In the genomic region with DNA sequence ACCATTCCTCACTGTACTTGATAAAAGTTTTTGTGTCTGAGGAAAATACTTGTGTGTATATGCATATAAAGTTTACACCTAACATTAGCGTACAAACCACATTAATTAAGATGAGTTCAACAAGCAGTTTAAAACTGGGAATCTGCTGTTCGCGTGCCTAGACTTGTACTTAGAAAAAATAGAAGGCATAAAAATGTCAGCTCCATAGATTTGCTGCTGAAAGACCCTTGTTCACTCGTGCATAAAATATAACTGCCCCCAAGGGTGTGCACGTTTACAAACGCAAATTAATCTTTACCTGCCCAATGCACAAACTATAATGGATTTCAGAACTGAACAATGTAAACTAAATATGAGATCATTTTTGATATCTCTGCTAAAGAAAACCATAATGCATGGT, we compare ENCODE assay signal across 18 cellular contexts.
DNase-seq lines count a peak whose midpoint lies in the region; ATAC-seq and TF ChIP-seq lines count a peak whose summit lies in the region.
"Had no signal": no experiment of that assay in that cellular context is flagged by ENCODE, and none has a peak within 500 bp of the region (broad histone marks: within the 10 kb centered on the region; RNA-seq: fewer than 3 reads in every experiment).

No MANE protein-coding gene starts in this region.

- no peak for TF ChIP-seq CTCF in foreskin fibroblast (IDR thresholded peaks at IDR 0.05; ENCODE audit: low read depth, low read length)

- POLR2A ChIA-PET in HEK293T (lab: Yijun Ruan, JAX) = interaction anchor here (1.5 kb wide), 1 partner anchor 392 kb away, joined by 3 read pairs; a partner anchor contains a TSS

- CTCF ChIA-PET in HEK293T (lab: Yijun Ruan, JAX) = interaction anchor here (0.5 to 0.9 kb wide), 3 partner anchors 142 to 903 kb away, joined by 3 to 6 read pairs (median 3); no protein-coding TSS in a partner anchor

- no peak for DNase-seq in HEK293T (ENCODE audit: extremely low spot score)
- DNase-seq in NCI-H1105 treated with DMSO at 0.1 percent for 48 hours (lab: John Stamatoyannopoulos, UW) = peak; percentile 82
- DNase-seq in NCI-H526 (lab: John Stamatoyannopoulos, UW) = peak; percentile 3 to 40
- peak; percentile 16 for DNase-seq in left kidney (ENCODE audit: low read depth, low spot score)
- no peak for DNase-seq in foreskin fibroblast
- DNase-seq in stimulated activated naive CD4-positive, alpha-beta T cell (lab: John Stamatoyannopoulos, UW) = no peak
- DNase-seq in AML-193 (lab: John Stamatoyannopoulos, UW) = no peak
- DNase-seq: Caco-2; CD4-positive, CD25-positive, alpha-beta regulatory T cell; CD8-positive, alpha-beta T cell; DMS153; DND-41; GM23248; H7; HCEC 1CT; HFFc6 had no signal

- no peak for ATAC-seq in GM19328 (IDR thresholded peaks at IDR 0.05; ENCODE audit: unreplicated experiment)
- ATAC-seq: CD8-positive, alpha-beta T cell had no signal

- H3K4me3 ChIP-seq in foreskin fibroblast (ENCODE audit: low read depth in 1 of 2, low read length in 2 of 2) = no peak overlapping the region
- H3K4me3 ChIP-seq: BLaER1, GM23248 had no signal

TF ChIP-seq in HEK293T, 16 proteins besides CTCF, POLR2A, EP300 and RAD21:
- TF ChIP-seq, protein P1, sequence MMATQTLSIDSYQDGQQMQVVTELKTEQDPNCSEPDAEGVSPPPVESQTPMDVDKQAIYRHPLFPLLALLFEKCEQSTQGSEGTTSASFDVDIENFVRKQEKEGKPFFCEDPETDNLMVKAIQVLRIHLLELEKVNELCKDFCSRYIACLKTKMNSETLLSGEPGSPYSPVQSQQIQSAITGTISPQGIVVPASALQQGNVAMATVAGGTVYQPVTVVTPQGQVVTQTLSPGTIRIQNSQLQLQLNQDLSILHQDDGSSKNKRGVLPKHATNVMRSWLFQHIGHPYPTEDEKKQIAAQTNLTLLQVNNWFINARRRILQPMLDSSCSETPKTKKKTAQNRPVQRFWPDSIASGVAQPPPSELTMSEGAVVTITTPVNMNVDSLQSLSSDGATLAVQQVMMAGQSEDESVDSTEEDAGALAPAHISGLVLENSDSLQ (IDR thresholded peaks at IDR 0.05) = peak; percentile 81
- TF ChIP-seq TARDBP (IDR thresholded peaks at IDR 0.05) = no peak
- peak; percentile 39; the same call in 1 of the 2 replicates for TF ChIP-seq ZNF384 (IDR thresholded peaks at IDR 0.05)
- no peak for TF ChIP-seq LEF1 (IDR thresholded peaks at IDR 0.05; ENCODE audit: borderline replicate concordance)
- TF ChIP-seq BHLHE40 (IDR thresholded peaks at IDR 0.05; ENCODE audit: borderline replicate concordance) = peak; percentile 43; the same call in 1 of the 2 replicates
- peak; percentile 90 for TF ChIP-seq ARNT (IDR thresholded peaks at IDR 0.05)
- TF ChIP-seq FOXM1 (IDR thresholded peaks at IDR 0.05; ENCODE audit: borderline replicate concordance) = no peak
- peak; percentile 22; the same call in 1 of the 2 replicates for TF ChIP-seq CTBP1 (IDR thresholded peaks at IDR 0.05; ENCODE audit: borderline replicate concordance)
- TF ChIP-seq FOXK2 (IDR thresholded peaks at IDR 0.05) = no peak
TF ChIP-seq in HEK293T: peak in this region for 5.

Comparison
In these comparisons a context has a peak if more than half of its experiments do, and no peak if none do; other contexts are left out.
1. DNase-seq: peak in NCI-H1105 treated with DMSO at 0.1 percent for 48 hours (single experiment), NCI-H526 (2 of 2) and left kidney (single experiment); none in HEK293T (single experiment), foreskin fibroblast (0 of 2), stimulated activated naive CD4-positive, alpha-beta T cell (0 of 6) and AML-193 (0 of 2).